In genomic region chr2:193584522-193584938, GRCh38 we compare ENCODE assay signal across 8 cellular contexts.
DNase-seq lines count a peak whose midpoint lies in the region; ATAC-seq, FAIRE-seq and TF ChIP-seq lines count a peak whose summit lies in the region.

No MANE protein-coding gene starts in this region.

- no peaks in the 10 kb centered on the region for H3K36me3 ChIP-seq in pancreas

- H3K4me3 ChIP-seq in pancreas (no peak overlapping the region), dorsolateral prefrontal cortex (no peak overlapping the region)

- intact Hi-C loops in pancreas (cut with DNase I) (no loop called here), dorsolateral prefrontal cortex (cut with DNase I) (no loop called here)

- peak; percentile 93 for ATAC-seq in GM18505 (IDR thresholded peaks at IDR 0.05; ENCODE audit: unreplicated experiment)
- ATAC-seq in pancreas: peak in 3 of 4 donors; percentile 45 to 58 (median 49)

- DNase-seq in HCEC 1CT (peak; percentile 56), astrocyte of the hippocampus (ENCODE audit: low read depth, low spot score) (peak; percentile 45), pancreas (peak in 1 of 6 donors; percentile 20), hippocampal formation (lab: John Stamatoyannopoulos, UW) (no peak), dorsolateral prefrontal cortex (no peak), activated T-cell treated with anti-CD3 and anti-CD28 coated beads for 4 hours (no peak)

- H3K27ac ChIP-seq in pancreas: no peak overlapping the region
- no peak overlapping the region for H3K27ac ChIP-seq in dorsolateral prefrontal cortex

- H3K4me1 ChIP-seq in pancreas: no peaks in the 10 kb centered on the region

- WGBS in pancreas, 2 donors: 56 to 58% methylated on average over 1 of the region's 1 CpG

- TF ChIP-seq POLR2A in GM18505 (IDR thresholded peaks at IDR 0.05; ENCODE audit: borderline replicate concordance, extremely low read depth, insufficient read depth, insufficient read length): no peak

- no peak for FAIRE-seq in pancreas (lab: Jason Lieb, UNC)

- no peaks in the 10 kb centered on the region for H3K27me3 ChIP-seq in pancreas
- no peaks in the 10 kb centered on the region for H3K27me3 ChIP-seq in dorsolateral prefrontal cortex

- TF ChIP-seq CTCF in LNCAP (IDR thresholded peaks at IDR 0.05) (peak; percentile 58), pancreas (IDR thresholded peaks at IDR 0.05) (no peak), dorsolateral prefrontal cortex (IDR thresholded peaks at IDR 0.05 in 54 of 56, conservative IDR thresholded peaks at IDR 0.05 in 2 of 56; ENCODE audit: low read depth in 1 of 56, partially characterized antibody in 56 of 56) (peak in 1 of 56 donors; percentile 10)

- no peaks in the 10 kb centered on the region for H3K9me3 ChIP-seq in pancreas

Comparison
In these comparisons a context has a peak if more than half of its experiments do, and no peak if none do; other contexts are left out.
1. DNase-seq: peak in HCEC 1CT (single experiment) and astrocyte of the hippocampus (single experiment); none in hippocampal formation (0 of 2), dorsolateral prefrontal cortex (0 of 10) and activated T-cell treated with anti-CD3 and anti-CD28 coated beads for 4 hours (single experiment).